Comparison of ENCODE assay signal across 2 cellular contexts in genomic region chr19:41895745-41896580, GRCh38.
TF ChIP-seq lines count a peak whose summit lies in the region.

No MANE protein-coding gene starts in this region.

TF ChIP-seq in HCT116, 20 proteins besides CTCF, POLR2A, EP300 and RAD21:
- TF ChIP-seq EGR1 (IDR thresholded peaks at IDR 0.05; ENCODE audit: low read depth), result no peak
- no peak for TF ChIP-seq ZNF274 (IDR thresholded peaks at IDR 0.05; ENCODE audit: low read depth, low read length)
- no peak for TF ChIP-seq JUND (IDR thresholded peaks at IDR 0.05)
- no peak for TF ChIP-seq SRF (IDR thresholded peaks at IDR 0.05; ENCODE audit: low read depth)
- no peak for TF ChIP-seq ZBTB33 (IDR thresholded peaks at IDR 0.05; ENCODE audit: extremely low read depth, insufficient replicate concordance, low read length)
- no peak for TF ChIP-seq SIN3A (IDR thresholded peaks at IDR 0.05; ENCODE audit: low read depth)
- no peak for TF ChIP-seq ATF3 (IDR thresholded peaks at IDR 0.05)
- TF ChIP-seq FOSL1 (IDR thresholded peaks at IDR 0.05; ENCODE audit: low read depth), result no peak
- no peak for TF ChIP-seq TCF7L2 (IDR thresholded peaks at IDR 0.05; ENCODE audit: borderline replicate concordance, extremely low read depth, insufficient read depth, insufficient read length)
- TF ChIP-seq EZH2 (IDR thresholded peaks at IDR 0.05), result no peak
- no peak for TF ChIP-seq ZFX (IDR thresholded peaks at IDR 0.05)
- TF ChIP-seq SP1 (IDR thresholded peaks at IDR 0.05; ENCODE audit: low read depth), result no peak
- no peak for TF ChIP-seq EZH2phosphoT487 (IDR thresholded peaks at IDR 0.05; ENCODE audit: borderline replicate concordance)
- no peak for TF ChIP-seq YY1 (IDR thresholded peaks at IDR 0.05; ENCODE audit: extremely low read depth, insufficient replicate concordance, low read depth, low read length)
- no peak for TF ChIP-seq POLR2AphosphoS5 (IDR thresholded peaks at IDR 0.05; ENCODE audit: low read depth, low read length)
- TF ChIP-seq CBX3 (IDR thresholded peaks at IDR 0.05; ENCODE audit: low read depth), result no peak

TF ChIP-seq in K562, 482 proteins besides CTCF, POLR2A, EP300 and RAD21:
- TF ChIP-seq IFI16 (CRISPR knock-in tag; IDR thresholded peaks at IDR 0.05) (no peak), SMARCA5 (IDR thresholded peaks at IDR 0.05) (no peak), MAX (CRISPR knock-in tag; IDR thresholded peaks at IDR 0.05) (peak; percentile 13; the same call in 1 of the 2 replicates), RBFOX2 (IDR thresholded peaks at IDR 0.05; ENCODE audit: low read depth, low read length) (peak; percentile 41; the same call in 1 of the 2 replicates), POLR2G (IDR thresholded peaks at IDR 0.05; ENCODE audit: low read depth, low read length) (peak; percentile 56), KHSRP (IDR thresholded peaks at IDR 0.05) (no peak)
- TF ChIP-seq, protein P1, sequence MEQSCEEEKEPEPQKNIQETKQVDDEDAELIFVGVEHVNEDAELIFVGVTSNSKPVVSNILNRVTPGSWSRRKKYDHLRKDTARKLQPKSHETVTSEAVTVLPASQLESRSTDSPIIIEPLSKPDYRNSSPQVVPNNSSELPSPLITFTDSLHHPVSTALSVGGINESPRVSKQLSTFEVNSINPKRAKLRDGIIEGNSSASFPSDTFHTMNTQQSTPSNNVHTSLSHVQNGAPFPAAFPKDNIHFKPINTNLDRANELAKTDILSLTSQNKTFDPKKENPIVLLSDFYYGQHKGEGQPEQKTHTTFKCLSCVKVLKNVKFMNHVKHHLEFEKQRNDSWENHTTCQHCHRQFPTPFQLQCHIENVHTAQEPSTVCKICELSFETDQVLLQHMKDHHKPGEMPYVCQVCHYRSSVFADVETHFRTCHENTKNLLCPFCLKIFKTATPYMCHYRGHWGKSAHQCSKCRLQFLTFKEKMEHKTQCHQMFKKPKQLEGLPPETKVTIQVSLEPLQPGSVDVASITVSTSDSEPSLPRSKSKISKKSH (CRISPR knock-in tag; IDR thresholded peaks at IDR 0.05), result no peak
